11 cellular contexts compared by ENCODE assay signal in the genomic region with DNA sequence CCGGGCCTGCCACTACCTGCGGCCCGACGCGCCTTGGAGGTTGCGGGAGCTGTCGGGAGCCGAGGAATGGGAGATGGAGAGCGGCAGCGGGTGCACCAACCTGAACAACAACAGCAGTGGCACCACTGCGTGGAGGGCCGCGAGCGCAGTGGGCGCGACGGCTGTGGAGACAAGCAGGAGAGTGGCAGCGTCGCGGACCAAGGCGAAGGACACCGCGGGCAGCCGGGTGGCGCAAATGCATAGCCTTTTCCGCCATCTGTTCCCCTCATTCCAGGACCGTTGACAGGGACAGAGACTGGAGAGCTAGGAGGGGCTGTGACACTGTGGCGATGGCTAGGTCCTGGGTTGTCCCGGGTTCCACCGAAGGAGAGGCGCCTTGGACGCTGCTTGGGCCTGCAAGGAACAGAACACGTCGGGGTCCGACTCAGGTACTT. TPM values are rescaled to one million over a fixed set of nuclear protein-coding genes. Genes with fewer than 3 reads are reported as not detected.
A peak's percentile ranks its signal among the peaks of the same experiment; 100 is the strongest.
DNase-seq lines count a peak whose midpoint lies in the region; ATAC-seq and TF ChIP-seq lines count a peak whose summit lies in the region.
"Had no signal": no experiment of that assay in that cellular context is flagged by ENCODE, and none has a peak within 500 bp of the region (broad histone marks: within the 10 kb centered on the region; RNA-seq: fewer than 3 reads in every experiment).

No MANE protein-coding gene starts in this region.

- WGBS in GM23248 (ENCODE audit: low coverage in 1 of 2, low lambda C conversion rate in 2 of 2, missing lambda C conversion rate in 2 of 2), 2 experiments, result 52 to 75% methylated on average over 6 to 25 of the region's 35 CpGs

- CTCF ChIA-PET in RWPE1 (lab: Yijun Ruan, JAX), result interaction anchor here (0.8 to 1.3 kb wide), 3 partner anchors 21 to 243 kb away, joined by 3 to 5 read pairs (median 3); no protein-coding TSS in a partner anchor

- H3K9me2 ChIP-seq in GM23248 (ENCODE audit: insufficient read depth), result no peaks in the 10 kb centered on the region

- H3K9me3 ChIP-seq in BLaER1 (no peaks in the 10 kb centered on the region), GM23248 (ENCODE audit: low read depth) (no peaks in the 10 kb centered on the region), neuron (ENCODE audit: low read length) (no peaks in the 10 kb centered on the region)

- H3K36me3 ChIP-seq in BLaER1 (no peaks in the 10 kb centered on the region), GM23248 (ENCODE audit: low read depth) (no peaks in the 10 kb centered on the region), neuron (ENCODE audit: insufficient read depth, low read length) (no peaks in the 10 kb centered on the region)

- H3K27me3 ChIP-seq in BLaER1 (no peaks in the 10 kb centered on the region), GM23248 (replicated peaks; ENCODE audit: insufficient read depth) (no peaks in the 10 kb centered on the region), neuron (ENCODE audit: insufficient read depth, low read length) (no peaks in the 10 kb centered on the region)

- peak overlapping the region; percentile 92 for H3K4me2 ChIP-seq in BLaER1
- H3K4me2 ChIP-seq in GM23248 (ENCODE audit: unreplicated experiment), result no peak overlapping the region

- peak overlapping the region; percentile 44; the same call in 1 of the 2 replicates for H3K9ac ChIP-seq in BLaER1
- no peak overlapping the region for H3K9ac ChIP-seq in GM23248

- H3K27ac ChIP-seq in BLaER1, result peak overlapping the region; percentile 25; the same call in 1 of the 2 replicates
- H3K27ac ChIP-seq in GM23248, result no peak overlapping the region
- H3K27ac ChIP-seq in coronary artery, result no peak overlapping the region
- H3K27ac ChIP-seq in RWPE1, result no peak overlapping the region

- H3K4me3 ChIP-seq in BLaER1 (peak overlapping the region; percentile 66), GM23248 (0 out of 2 replicates have a peak overlapping the region, but pooled peaks have one; percentile 71), coronary artery (peak overlapping the region; percentile 72), neuron (ENCODE audit: low read length) (peak overlapping the region; percentile 36)
- H3K4me3 ChIP-seq: lung had no signal

- H4K20me1 ChIP-seq in BLaER1 (peaks cover 19% of the 10 kb centered on the region), GM23248 (ENCODE audit: insufficient read depth) (no peaks in the 10 kb centered on the region)

- DNase-seq in GM23248, result no peak
- DNase-seq in coronary artery (ENCODE audit: low spot score), result no peak
- DNase-seq in ACHN, result no peak
- no peak for DNase-seq in RWPE1 (ENCODE audit: low spot score)
- DNase-seq: EL; NK-92 treated with Interleukin-12 subunit alpha and Interleukin-12 subunit beta, amount 100 ng/mL, for 24 hours had no signal

- H3K4me1 ChIP-seq in BLaER1, result peaks cover 96% of the 10 kb centered on the region
- H3K4me1 ChIP-seq in GM23248 (ENCODE audit: insufficient read depth), result peaks cover 13% of the 10 kb centered on the region
- H3K4me1 ChIP-seq in neuron (ENCODE audit: insufficient read depth, low read length), result peaks cover 12% of the 10 kb centered on the region

- POLR2A ChIA-PET in RWPE1 (lab: Yijun Ruan, JAX; ENCODE audit: low non-redundant PET), result no interaction called here

- H2AFZ ChIP-seq in GM23248 (peak overlapping the region; percentile 75), neuron (ENCODE audit: low read depth, low read length) (no peak overlapping the region)

- TF ChIP-seq CTCF in coronary artery (IDR thresholded peaks at IDR 0.05) (no peak), RWPE1 (conservative IDR thresholded peaks at IDR 0.05; ENCODE audit: low read depth) (no peak)

- in situ Hi-C loops in GM23248 (cut with MboI), result no loop called here
- in situ Hi-C loops in ACHN (cut with HindIII; ENCODE audit: low pct_ligation_motif_present, low pct_unique_long_range_greater_than_20kb, low sequenced_read_pairs), result no loop called here

- ATAC-seq in HG03196 (IDR thresholded peaks at IDR 0.05; ENCODE audit: unreplicated experiment), result no peak
- no peak for ATAC-seq in HG03095 (IDR thresholded peaks at IDR 0.05; ENCODE audit: unreplicated experiment)

- H3K79me2 ChIP-seq in GM23248 (ENCODE audit: insufficient read depth), result no peaks in the 10 kb centered on the region

- H3F3A ChIP-seq in GM23248 (ENCODE audit: insufficient read depth), result 0 out of 2 replicates have a peak, but pooled peaks cover 4% of the 10 kb centered on the region

RNA-seq across cellular contexts. Expression of a gene that starts 1.0 kb away (rescaled TPM):
- 0.22 TPM in 1 of 2 replicates, not detected in the other for total RNA-seq in GM23248 (2014; rRNA removed; shearing (Covaris generic))
- polyA plus RNA-seq in GM23248 (2016; fragmentation: Nextera tagmentation; extraction: Ambion mirVana), result 0.41 TPM in 1 of 2 replicates, not detected in the other

RNA-seq across cellular contexts. Expression of a gene that starts 32.1 kb away (rescaled TPM):
- total RNA-seq in GM23248 (2014; rRNA removed; shearing (Covaris generic)), result 3,406 and 4,073 TPM in 2 replicates
- 1,028 and 1,060 TPM in 2 replicates for polyA plus RNA-seq in GM23248 (2016; fragmentation: Nextera tagmentation; extraction: Ambion mirVana)
